25 cellular contexts compared by ENCODE assay signal in genomic region chr15:52098328-52098727, GRCh38. TPM values are rescaled to one million over a fixed set of nuclear protein-coding genes. Genes with fewer than 3 reads are reported as not detected.
DNase-seq lines count a peak whose midpoint lies in the region; ATAC-seq and TF ChIP-seq lines count a peak whose summit lies in the region.
"Had no signal": no experiment of that assay in that cellular context is flagged by ENCODE, and none has a peak within 500 bp of the region (broad histone marks: within the 10 kb centered on the region; RNA-seq: fewer than 3 reads in every experiment).

No MANE protein-coding gene starts in this region.

- no peak overlapping the region for H3K27ac Mint-ChIP-seq in endothelial cell (ENCODE audit: unreplicated experiment)
- H3K27ac Mint-ChIP-seq: activated CD8-positive, alpha-beta T cell treated with anti-CD3 and anti-CD28 coated beads, Interleukin-2, amount 10 ng/mL, durations not matched to agents 7 days and 5 days; activated naive CD8-positive, alpha-beta T cell treated with anti-CD3 and anti-CD28 coated beads, Interleukin-2, amount 50 U/mL, for 24 hours; memory B cell; naive B cell had no signal

- H3K23ac ChIP-seq in mesendoderm (ENCODE audit: low read length), result no peak overlapping the region

- no peak overlapping the region for H3K4me3 Mint-ChIP-seq in endothelial cell (ENCODE audit: unreplicated experiment)
- H3K4me3 Mint-ChIP-seq: activated CD8-positive, alpha-beta T cell treated with anti-CD3 and anti-CD28 coated beads, Interleukin-2, amount 10 ng/mL, durations not matched to agents 7 days and 5 days; activated naive CD8-positive, alpha-beta T cell treated with anti-CD3 and anti-CD28 coated beads, Interleukin-2, amount 50 U/mL, for 24 hours; brain; IgD-negative memory B cell; memory B cell; naive B cell had no signal

- DNase-seq in SKM-1 treated with dmso at 0.1 percent for 144 hours (lab: John Stamatoyannopoulos, UW; ENCODE audit: unreplicated experiment) (peak; percentile 16), SKM-1 (lab: John Stamatoyannopoulos, UW; ENCODE audit: unreplicated experiment) (no peak), OCI-M1 (lab: John Stamatoyannopoulos, UW) (peak; percentile 72), foreskin keratinocyte (no peak), mesendoderm (no peak), NCI-H1417 (lab: John Stamatoyannopoulos, UW) (no peak), heart left ventricle (no peak), endothelial cell (ENCODE audit: low spot score) (no peak)
- DNase-seq: 8988T; activated CD4-positive, CD25-positive, alpha-beta regulatory T cell; activated CD8-positive, alpha-beta T cell treated with anti-CD3 and anti-CD28 coated beads, Interleukin-2, amount 10 ng/mL, durations not matched to agents 7 days and 5 days; activated gamma-delta T cell; activated naive CD8-positive, alpha-beta T cell treated with anti-CD3 and anti-CD28 coated beads, Interleukin-2, amount 50 U/mL, for 24 hours; DMS79; effector memory CD4-positive, alpha-beta T cell; naive B cell; NCI-H1092 treated with DMSO at 0.1 percent for 48 hours; NCI-H2029 treated with DMSO at 0.1 percent for 48 hours; SK-N-SH; stimulated activated CD4-positive, alpha-beta T cell treated with anti-CD3 and anti-CD28 coated beads, Interleukin-4, amount 100 ng/mL, for 24 hours; stimulated activated naive CD4-positive, alpha-beta T cell treated with Interleukin-2 at 50 U/mL for 16 hours had no signal

- H3K36me3 ChIP-seq in mesendoderm (ENCODE audit: control insufficient read depth, insufficient read depth, low read length) (no peaks in the 10 kb centered on the region), heart left ventricle (no peaks in the 10 kb centered on the region)
- H3K36me3 ChIP-seq: esophagus muscularis mucosa had no signal

- H3K4me1 ChIP-seq in foreskin keratinocyte (peaks cover 26% of the 10 kb centered on the region), mesendoderm (ENCODE audit: control insufficient read depth, low read depth, low read length) (no peaks in the 10 kb centered on the region), heart left ventricle (peaks cover 0 to 28% (median 8%) of the 10 kb centered on the region in 12 donors)

- H3K27me3 ChIP-seq in foreskin keratinocyte, result no peaks in the 10 kb centered on the region
- H3K27me3 ChIP-seq in mesendoderm (ENCODE audit: insufficient read depth, low read length, poor library complexity), result no peaks in the 10 kb centered on the region
- H3K27me3 ChIP-seq in heart left ventricle, result no peaks in the 10 kb centered on the region
- H3K27me3 ChIP-seq: esophagus muscularis mucosa had no signal

- intact Hi-C loops in heart left ventricle (cut with DNase I), result no loop called here

- H4K5ac ChIP-seq in mesendoderm (ENCODE audit: low read length), result no peak overlapping the region

- H3K27ac ChIP-seq in foreskin keratinocyte (peak overlapping the region; percentile 11), mesendoderm (ENCODE audit: low read depth, low read length) (no peak overlapping the region), heart left ventricle (no peak overlapping the region)
- H3K27ac ChIP-seq: esophagus muscularis mucosa had no signal

- no peaks in the 10 kb centered on the region for H3K9me3 Mint-ChIP-seq in endothelial cell (ENCODE audit: unreplicated experiment)
- H3K9me3 Mint-ChIP-seq: activated naive CD8-positive, alpha-beta T cell treated with anti-CD3 and anti-CD28 coated beads, Interleukin-2, amount 50 U/mL, for 24 hours had no signal

- no peaks in the 10 kb centered on the region for H3K4me1 Mint-ChIP-seq in endothelial cell (ENCODE audit: unreplicated experiment)

- no peaks in the 10 kb centered on the region for H3K9me3 ChIP-seq in heart left ventricle
- H3K9me3 ChIP-seq: esophagus muscularis mucosa, SK-N-SH had no signal

- H2BK5ac ChIP-seq in mesendoderm (ENCODE audit: low read length), result no peak overlapping the region

- no peak for TF ChIP-seq POLR2A in heart left ventricle (IDR thresholded peaks at IDR 0.05)

- no peaks in the 10 kb centered on the region for H3K27me3 Mint-ChIP-seq in endothelial cell (ENCODE audit: unreplicated experiment)
- H3K27me3 Mint-ChIP-seq: brain, IgD-negative memory B cell, memory B cell had no signal

- H2BK15ac ChIP-seq in mesendoderm (replicated peaks; ENCODE audit: low read depth), result no peak overlapping the region

- H2AK5ac ChIP-seq in mesendoderm (ENCODE audit: low read length), result no peak overlapping the region

- WGBS in mesendoderm (ENCODE audit: extremely low coverage, insufficient coverage, low lambda C conversion rate), result no CpG with 5 or more reads among the region's 2 CpGs
- 86 to 91% (median 88%) methylated on average over 2 of the region's 2 CpGs for WGBS in heart left ventricle, 4 donors

- TF ChIP-seq CTCF in foreskin keratinocyte (conservative IDR thresholded peaks at IDR 0.05) (no peak), heart left ventricle (IDR thresholded peaks at IDR 0.05) (no peak), endothelial cell (IDR thresholded peaks at IDR 0.05; ENCODE audit: unreplicated experiment) (no peak)

- no peak overlapping the region for H4K8ac ChIP-seq in mesendoderm (ENCODE audit: low read depth, low read length)

- ATAC-seq in foreskin keratinocyte (no peak), heart left ventricle (no peak)
- ATAC-seq: activated CD8-positive, alpha-beta T cell treated with anti-CD3 and anti-CD28 coated beads, Interleukin-2, amount 10 ng/mL, durations not matched to agents 7 days and 5 days; activated naive CD8-positive, alpha-beta T cell treated with anti-CD3 and anti-CD28 coated beads, Interleukin-2, amount 50 U/mL, for 24 hours had no signal

- H3K56ac ChIP-seq in mesendoderm (ENCODE audit: low read length), result no peak overlapping the region

- H3K4me2 ChIP-seq in mesendoderm (ENCODE audit: low read length), result no peak overlapping the region
- H3K4me2 ChIP-seq: SK-N-SH had no signal

- H3K4ac ChIP-seq in mesendoderm (ENCODE audit: low read depth, low read length), result no peak overlapping the region

- no peaks in the 10 kb centered on the region for H3K36me3 Mint-ChIP-seq in endothelial cell (ENCODE audit: low read depth, unreplicated experiment)
- H3K36me3 Mint-ChIP-seq: brain, naive B cell had no signal

- H3K4me3 ChIP-seq in mesendoderm (ENCODE audit: low read length), result no peak overlapping the region
- no peak overlapping the region for H3K4me3 ChIP-seq in heart left ventricle
- H3K4me3 ChIP-seq: esophagus muscularis mucosa had no signal

- H2BK120ac ChIP-seq in mesendoderm (ENCODE audit: low read depth, low read length), result no peak overlapping the region

- H3K18ac ChIP-seq in mesendoderm (ENCODE audit: low read length), result no peak overlapping the region

- no peak overlapping the region for H3K9ac ChIP-seq in mesendoderm (ENCODE audit: low read length)
- H3K9ac ChIP-seq: SK-N-SH had no signal

- H3K79me1 ChIP-seq in mesendoderm (ENCODE audit: low read length), result no peaks in the 10 kb centered on the region

- no peaks in the 10 kb centered on the region for H3K79me2 ChIP-seq in mesendoderm (ENCODE audit: control insufficient read depth, insufficient read depth, low read length)

RNA-seq across cellular contexts. Expression of gene BCL2L10, which starts 14.2 kb away (rescaled TPM):
- total RNA-seq in foreskin keratinocyte (0.53 and 0.71 TPM in 2 replicates), heart left ventricle (under 1 TPM in 1 of 9 donors, not detected in 8; 0.20 TPM), endothelial cell (ENCODE audit: unreplicated experiment) (not detected)
- polyA plus RNA-seq in foreskin keratinocyte (0.62 and 0.77 TPM in 2 replicates), heart left ventricle (not detected)
- 0.49 TPM for polyA plus RNA-seq in mesendoderm (2013, experiment 1 of 2)
- 0.46 TPM for polyA plus RNA-seq in mesendoderm (2013, experiment 2 of 2)

Comparison
In these comparisons a context has a peak if more than half of its experiments do, and no peak if none do; other contexts are left out.
1. DNase-seq: peak in SKM-1 treated with dmso at 0.1 percent for 144 hours (single experiment) and OCI-M1 (single experiment); none in SKM-1 (single experiment), foreskin keratinocyte (0 of 2), mesendoderm (single experiment), NCI-H1417 (0 of 3), heart left ventricle (0 of 5) and endothelial cell (single experiment).